ENCODE assay signal across 8 cellular contexts in genomic region chr11:58578136-58578634, GRCh38. TPM values are rescaled to one million over a fixed set of nuclear protein-coding genes. Genes with fewer than 3 reads are reported as not detected.
DNase-seq lines count a peak whose midpoint lies in the region; ATAC-seq lines count a peak whose summit lies in the region.

No MANE protein-coding gene starts in this region.

- intact Hi-C loops in left colon (cut with DNase I, micrococcal nuclease), result no loop called here

- ATAC-seq in HG03432 (IDR thresholded peaks at IDR 0.05; ENCODE audit: unreplicated experiment) (peak; percentile 20), left colon (peak; percentile 67), GM19463 (IDR thresholded peaks at IDR 0.05; ENCODE audit: unreplicated experiment) (no peak)

- DNase-seq in COLO829 (ENCODE audit: low spot score) (peak; percentile 85), NCI-H69 (lab: John Stamatoyannopoulos, UW) (peak; percentile 99), dedifferentiated amniotic fluid mesenchymal stem cell (ENCODE audit: extremely low spot score) (peak; percentile 97), left colon (peak; percentile 93 to 95)
- peak; percentile 88 to 91 for DNase-seq in activated CD4-positive, alpha-beta T cell treated with anti-CD3 and anti-CD28 coated beads, Interleukin-2, amount 50 U/mL, for 4 hours
- peak; percentile 86 to 92 for DNase-seq in stimulated activated CD4-positive, alpha-beta T cell treated with anti-CD3 and anti-CD28 coated beads, Interleukin-1b, Interleukin-23, amount 100 ng/mL, for 4 hours (ENCODE audit: low read depth in 2 of 2)

RNA-seq across cellular contexts. Expression of gene ZFP91, which starts 0.7 kb away (rescaled TPM):
- 10 to 100 TPM; 73.9 to 77.7 TPM for total RNA-seq in left colon

RNA-seq across cellular contexts. Expression of gene LPXN, which starts 2.5 kb away (rescaled TPM):
- 10 to 100 TPM in 1 of 2 donors, 1 to 10 TPM in 1; 9.3 to 13.3 TPM for total RNA-seq in left colon

RNA-seq across cellular contexts. Expression of gene CNTF, which starts 44.3 kb away (rescaled TPM):
- 1 to 10 TPM; 1.7 to 2.6 TPM for total RNA-seq in left colon
